ENCODE assay signal across 8 cellular contexts in the genomic region with DNA sequence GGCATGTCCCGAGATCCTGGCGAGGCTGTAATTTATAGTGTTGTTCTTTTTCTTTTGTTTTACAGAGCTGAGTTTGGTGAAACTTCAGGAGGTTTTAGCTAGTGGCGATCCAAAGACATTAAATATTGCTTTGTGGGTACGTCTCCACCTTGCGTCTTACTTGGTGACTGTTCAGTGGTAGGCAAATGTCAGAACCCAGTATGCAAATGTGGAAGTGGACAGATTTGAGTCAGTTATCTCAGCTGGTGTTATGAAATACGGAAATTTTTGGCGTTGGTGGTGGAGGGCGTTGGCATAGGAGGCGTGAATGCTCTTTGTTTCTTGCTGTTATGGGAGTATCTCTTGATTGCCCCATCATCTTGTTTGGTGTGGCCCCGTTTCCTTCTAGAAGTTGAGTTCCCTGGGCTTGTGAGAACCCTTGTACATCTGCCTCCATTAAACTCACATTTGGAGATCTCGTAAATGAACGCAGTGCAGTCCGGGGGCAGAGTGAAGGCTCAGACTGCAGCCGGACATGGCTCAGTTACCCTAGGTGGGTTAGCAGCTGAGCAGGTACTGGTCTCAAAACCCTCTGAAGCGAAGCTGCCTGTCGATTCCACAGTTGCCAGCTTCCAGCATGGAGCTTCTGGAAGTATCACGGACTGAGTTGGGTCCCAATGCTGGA. TPM values are rescaled to one million over a fixed set of nuclear protein-coding genes. Genes with fewer than 3 reads are reported as not detected.
DNase-seq lines count a peak whose midpoint lies in the region; ATAC-seq and TF ChIP-seq lines count a peak whose summit lies in the region.

No MANE protein-coding gene starts in this region.

- H2BK120ac ChIP-seq in mesendoderm (ENCODE audit: low read depth, low read length): no peak overlapping the region

- H3K4me1 Mint-ChIP-seq in CD14-positive monocyte: peaks cover 93% of the 10 kb centered on the region
- peaks cover 69% of the 10 kb centered on the region for H3K4me1 Mint-ChIP-seq in activated naive CD8-positive, alpha-beta T cell treated with anti-CD3 and anti-CD28 coated beads, Interleukin-2, amount 50 U/mL, for 24 hours
- peaks cover 79% of the 10 kb centered on the region for H3K4me1 Mint-ChIP-seq in stimulated activated effector memory CD8-positive, alpha-beta T cell treated with anti-CD3 and anti-CD28 coated beads, Interleukin-12 subunit alpha, Interleukin-12 subunit beta, amount 100 ng/mL, for 72 hours

- no peak overlapping the region for H3K4me3 ChIP-seq in mesendoderm (ENCODE audit: low read length)

- no peak overlapping the region for H3K23ac ChIP-seq in mesendoderm (ENCODE audit: low read length)

- no peak overlapping the region for H3K18ac ChIP-seq in mesendoderm (ENCODE audit: low read length)

- H3K27me3 ChIP-seq in mesendoderm (ENCODE audit: insufficient read depth, low read length, poor library complexity): no peaks in the 10 kb centered on the region

- no peak overlapping the region for H4K8ac ChIP-seq in mesendoderm (ENCODE audit: low read depth, low read length)

- H3K79me2 ChIP-seq in mesendoderm (ENCODE audit: control insufficient read depth, insufficient read depth, low read length): peaks cover 6% of the 10 kb centered on the region

- intact Hi-C loops in CD14-positive monocyte (cut with micrococcal nuclease) (loop anchor here in 1 of 2 donors (5.0 kb wide), 1 partner anchor 87 kb away; no protein-coding TSS in a partner anchor), head of caudate nucleus (cut with DNase I) (no loop called here)

- no peak overlapping the region for H4K5ac ChIP-seq in mesendoderm (ENCODE audit: low read length)

- ATAC-seq in GM19463 (IDR thresholded peaks at IDR 0.05; ENCODE audit: unreplicated experiment): peak; percentile 81
- peak; percentile 84 for ATAC-seq in HG03565 (IDR thresholded peaks at IDR 0.05; ENCODE audit: unreplicated experiment)
- peak; percentile 78 for ATAC-seq in activated naive CD8-positive, alpha-beta T cell treated with anti-CD3 and anti-CD28 coated beads, Interleukin-2, amount 50 U/mL, for 24 hours
- peak; percentile 83 for ATAC-seq in stimulated activated effector memory CD8-positive, alpha-beta T cell treated with anti-CD3 and anti-CD28 coated beads, Interleukin-12 subunit alpha, Interleukin-12 subunit beta, amount 100 ng/mL, for 72 hours
- ATAC-seq in SK-N-SH treated with all-trans-retinoic acid at 6 μM for 48 hours: no peak

- H3K9ac ChIP-seq in mesendoderm (ENCODE audit: low read length): no peak overlapping the region

- H3K79me1 ChIP-seq in mesendoderm (ENCODE audit: low read length): peaks cover 20% of the 10 kb centered on the region

- H3K27ac Mint-ChIP-seq in CD14-positive monocyte: peak overlapping the region; percentile 92 to 99 (median 97)
- peak overlapping the region; percentile 87 for H3K27ac Mint-ChIP-seq in activated naive CD8-positive, alpha-beta T cell treated with anti-CD3 and anti-CD28 coated beads, Interleukin-2, amount 50 U/mL, for 24 hours
- peak overlapping the region; percentile 96 for H3K27ac Mint-ChIP-seq in stimulated activated effector memory CD8-positive, alpha-beta T cell treated with anti-CD3 and anti-CD28 coated beads, Interleukin-12 subunit alpha, Interleukin-12 subunit beta, amount 100 ng/mL, for 72 hours

- H3K4me1 ChIP-seq in mesendoderm (ENCODE audit: control insufficient read depth, low read depth, low read length): peaks cover 14% of the 10 kb centered on the region

- no peak overlapping the region for H2BK5ac ChIP-seq in mesendoderm (ENCODE audit: low read length)

- no CpG with 5 or more reads among the region's 17 CpGs for WGBS in mesendoderm (ENCODE audit: extremely low coverage, insufficient coverage, low lambda C conversion rate)

- no peak overlapping the region for H2AK5ac ChIP-seq in mesendoderm (ENCODE audit: low read length)

- H3K27ac ChIP-seq in mesendoderm (ENCODE audit: low read depth, low read length): no peak overlapping the region

- peaks cover 21 to 26% of the 10 kb centered on the region in 2 donors for H3K36me3 Mint-ChIP-seq in CD14-positive monocyte
- H3K36me3 Mint-ChIP-seq in activated naive CD8-positive, alpha-beta T cell treated with anti-CD3 and anti-CD28 coated beads, Interleukin-2, amount 50 U/mL, for 24 hours (ENCODE audit: low read depth): peaks cover 9% of the 10 kb centered on the region
- peaks cover 48% of the 10 kb centered on the region for H3K36me3 Mint-ChIP-seq in stimulated activated effector memory CD8-positive, alpha-beta T cell treated with anti-CD3 and anti-CD28 coated beads, Interleukin-12 subunit alpha, Interleukin-12 subunit beta, amount 100 ng/mL, for 72 hours

- no peaks in the 10 kb centered on the region for H3K36me3 ChIP-seq in mesendoderm (ENCODE audit: control insufficient read depth, insufficient read depth, low read length)

- DNase-seq in CD14-positive monocyte (ENCODE audit: low spot score) (peak; percentile 87), mesendoderm (no peak), head of caudate nucleus (no peak)
- peak; percentile 52 for DNase-seq in activated naive CD8-positive, alpha-beta T cell treated with anti-CD3 and anti-CD28 coated beads, Interleukin-2, amount 50 U/mL, for 24 hours
- DNase-seq in stimulated activated effector memory CD8-positive, alpha-beta T cell treated with anti-CD3 and anti-CD28 coated beads, Interleukin-12 subunit alpha, Interleukin-12 subunit beta, amount 100 ng/mL, for 72 hours (ENCODE audit: low spot score in 2 of 2): no peak

- H2BK15ac ChIP-seq in mesendoderm (replicated peaks; ENCODE audit: low read depth): no peak overlapping the region

- H3K9me3 Mint-ChIP-seq in CD14-positive monocyte: peaks cover 0 to 2% (median 0%) of the 10 kb centered on the region in 7 donors
- H3K9me3 Mint-ChIP-seq in activated naive CD8-positive, alpha-beta T cell treated with anti-CD3 and anti-CD28 coated beads, Interleukin-2, amount 50 U/mL, for 24 hours: no peaks in the 10 kb centered on the region
- no peaks in the 10 kb centered on the region for H3K9me3 Mint-ChIP-seq in stimulated activated effector memory CD8-positive, alpha-beta T cell treated with anti-CD3 and anti-CD28 coated beads, Interleukin-12 subunit alpha, Interleukin-12 subunit beta, amount 100 ng/mL, for 72 hours

- no peak overlapping the region for H3K4ac ChIP-seq in mesendoderm (ENCODE audit: low read depth, low read length)

- H3K56ac ChIP-seq in mesendoderm (ENCODE audit: low read length): no peak overlapping the region

- peak overlapping the region; percentile 56 to 83 for H3K4me3 Mint-ChIP-seq in CD14-positive monocyte
- peak overlapping the region; percentile 44 for H3K4me3 Mint-ChIP-seq in activated naive CD8-positive, alpha-beta T cell treated with anti-CD3 and anti-CD28 coated beads, Interleukin-2, amount 50 U/mL, for 24 hours
- H3K4me3 Mint-ChIP-seq in stimulated activated effector memory CD8-positive, alpha-beta T cell treated with anti-CD3 and anti-CD28 coated beads, Interleukin-12 subunit alpha, Interleukin-12 subunit beta, amount 100 ng/mL, for 72 hours: peak overlapping the region; percentile 75

- H3K27me3 Mint-ChIP-seq in CD14-positive monocyte (ENCODE audit: low read depth in 3 of 3): peaks cover 0 to 2% (median 0%) of the 10 kb centered on the region in 3 donors
- no peaks in the 10 kb centered on the region for H3K27me3 Mint-ChIP-seq in activated naive CD8-positive, alpha-beta T cell treated with anti-CD3 and anti-CD28 coated beads, Interleukin-2, amount 50 U/mL, for 24 hours

- H3K4me2 ChIP-seq in mesendoderm (ENCODE audit: low read length): no peak overlapping the region

- TF ChIP-seq CTCF in CD14-positive monocyte (IDR thresholded peaks at IDR 0.05): peak; percentile 50

TF ChIP-seq in SK-N-SH treated with all-trans-retinoic acid at 6 μM for 48 hours, 23 proteins besides CTCF, POLR2A, EP300 and RAD21 (continues in another document):
- TF ChIP-seq PPARA (CRISPR knock-in tag; IDR thresholded peaks at IDR 0.05; ENCODE audit: borderline replicate concordance) (no peak), POU6F1 (CRISPR knock-in tag; IDR thresholded peaks at IDR 0.05; ENCODE audit: borderline replicate concordance, low read depth) (no peak), ZNF70 (CRISPR knock-in tag; IDR thresholded peaks at IDR 0.05) (no peak), ZFP3 (CRISPR knock-in tag; IDR thresholded peaks at IDR 0.05) (no peak)
- TF ChIP-seq, protein P1, sequence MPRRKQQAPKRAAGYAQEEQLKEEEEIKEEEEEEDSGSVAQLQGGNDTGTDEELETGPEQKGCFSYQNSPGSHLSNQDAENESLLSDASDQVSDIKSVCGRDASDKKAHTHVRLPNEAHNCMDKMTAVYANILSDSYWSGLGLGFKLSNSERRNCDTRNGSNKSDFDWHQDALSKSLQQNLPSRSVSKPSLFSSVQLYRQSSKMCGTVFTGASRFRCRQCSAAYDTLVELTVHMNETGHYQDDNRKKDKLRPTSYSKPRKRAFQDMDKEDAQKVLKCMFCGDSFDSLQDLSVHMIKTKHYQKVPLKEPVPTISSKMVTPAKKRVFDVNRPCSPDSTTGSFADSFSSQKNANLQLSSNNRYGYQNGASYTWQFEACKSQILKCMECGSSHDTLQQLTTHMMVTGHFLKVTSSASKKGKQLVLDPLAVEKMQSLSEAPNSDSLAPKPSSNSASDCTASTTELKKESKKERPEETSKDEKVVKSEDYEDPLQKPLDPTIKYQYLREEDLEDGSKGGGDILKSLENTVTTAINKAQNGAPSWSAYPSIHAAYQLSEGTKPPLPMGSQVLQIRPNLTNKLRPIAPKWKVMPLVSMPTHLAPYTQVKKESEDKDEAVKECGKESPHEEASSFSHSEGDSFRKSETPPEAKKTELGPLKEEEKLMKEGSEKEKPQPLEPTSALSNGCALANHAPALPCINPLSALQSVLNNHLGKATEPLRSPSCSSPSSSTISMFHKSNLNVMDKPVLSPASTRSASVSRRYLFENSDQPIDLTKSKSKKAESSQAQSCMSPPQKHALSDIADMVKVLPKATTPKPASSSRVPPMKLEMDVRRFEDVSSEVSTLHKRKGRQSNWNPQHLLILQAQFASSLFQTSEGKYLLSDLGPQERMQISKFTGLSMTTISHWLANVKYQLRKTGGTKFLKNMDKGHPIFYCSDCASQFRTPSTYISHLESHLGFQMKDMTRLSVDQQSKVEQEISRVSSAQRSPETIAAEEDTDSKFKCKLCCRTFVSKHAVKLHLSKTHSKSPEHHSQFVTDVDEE (CRISPR knock-in tag; IDR thresholded peaks at IDR 0.05): no peak

RNA-seq across cellular contexts. Expression of gene PTPRJ, which starts 39.9 kb away (rescaled TPM):
- 10 to 100 TPM in 1 of 2 donors, 1 to 10 TPM in 1; 10.0 to 14.6 TPM for polyA plus RNA-seq in CD14-positive monocyte
- 8.7 TPM for polyA plus RNA-seq in mesendoderm (2013, experiment 1 of 2)
- polyA plus RNA-seq in mesendoderm (2013, experiment 2 of 2): 8.4 TPM

Comparison
In these comparisons a context has a peak if more than half of its experiments do, and no peak if none do; other contexts are left out.
1. DNase-seq: peak in CD14-positive monocyte (single experiment) and activated naive CD8-positive, alpha-beta T cell treated with anti-CD3 and anti-CD28 coated beads, Interleukin-2, amount 50 U/mL, for 24 hours (single experiment); none in stimulated activated effector memory CD8-positive, alpha-beta T cell treated with anti-CD3 and anti-CD28 coated beads, Interleukin-12 subunit alpha, Interleukin-12 subunit beta, amount 100 ng/mL, for 72 hours (0 of 2), mesendoderm (single experiment) and head of caudate nucleus (0 of 42).
2. Peak in every context shown above with its lines, with median percentiles within 50 percentile points of each other: H3K27ac Mint-ChIP-seq and H3K4me3 Mint-ChIP-seq.